In the genomic region with DNA sequence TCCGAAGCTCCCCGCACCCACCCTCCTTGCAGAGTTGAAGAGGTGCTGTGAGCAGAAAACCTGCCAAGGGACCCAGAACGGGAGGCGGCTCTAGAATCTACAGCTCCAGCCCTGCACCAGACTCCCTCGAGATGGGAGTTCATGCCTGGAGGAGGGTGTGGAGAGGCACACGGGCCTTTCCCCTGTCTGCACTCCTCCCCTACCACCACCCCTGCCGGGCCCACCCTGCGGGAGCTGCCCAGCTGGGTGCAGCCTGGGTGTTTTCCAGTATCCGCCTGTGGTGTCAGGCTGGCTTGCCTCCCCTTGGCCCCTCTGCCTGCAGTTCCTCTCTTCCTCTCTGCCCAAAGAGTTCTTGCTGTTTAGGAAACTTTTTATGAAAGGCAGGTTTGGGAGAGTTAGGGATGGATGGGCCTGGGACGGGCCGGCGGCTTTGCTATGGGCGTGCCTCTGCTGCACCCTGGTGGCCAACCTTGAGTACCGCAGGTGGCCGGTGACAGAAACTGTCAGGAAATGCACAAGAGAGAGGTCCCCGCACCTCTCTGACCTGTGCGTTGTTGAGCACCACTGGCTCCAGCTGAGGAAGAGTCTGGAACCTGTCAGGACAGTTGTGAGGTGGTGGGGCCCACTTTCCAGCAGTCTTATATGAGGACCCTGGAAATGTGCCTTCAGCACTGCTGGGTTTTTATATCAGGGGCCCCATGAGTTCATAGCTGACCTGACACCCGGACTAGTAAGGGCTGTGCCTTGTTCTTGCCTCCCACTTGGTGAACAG, we compare ENCODE assay signal across 7 cellular contexts.
DNase-seq lines count a peak whose midpoint lies in the region; ATAC-seq and TF ChIP-seq lines count a peak whose summit lies in the region.

No MANE protein-coding gene starts in this region.

- DNase-seq in Karpas-422 (peak; percentile 84), T-cell (peak in 33 of 34 experiments; percentile 42 to 78 (median 64)), adipocyte (ENCODE audit: low read depth) (peak; percentile 88), left ventricle myocardium inferior (peak; percentile 77), retinal pigment epithelial cell (ENCODE audit: low read depth) (no peak)

- 0 out of 2 replicates have a peak, but pooled peaks cover 3% of the 10 kb centered on the region for H4K20me1 ChIP-seq in Karpas-422 (ENCODE audit: insufficient read depth, low read depth, low read length)

- H3K79me2 ChIP-seq in Karpas-422 (ENCODE audit: low read length) = no peaks in the 10 kb centered on the region

- peak overlapping the region; percentile 89 for H3K27ac Mint-ChIP-seq in T-cell

- intact Hi-C loops in left ventricle myocardium inferior (cut with micrococcal nuclease) = loop anchor here (5.0 kb wide), 2 partner anchors 63 to 163 kb away; no protein-coding TSS in a partner anchor

- no peaks in the 10 kb centered on the region for H3K27me3 Mint-ChIP-seq in T-cell

- H3K27ac ChIP-seq in Karpas-422 (ENCODE audit: low read length) (peak overlapping the region; percentile 38), left ventricle myocardium inferior (replicated peaks) (peak overlapping the region; percentile 21)

- no peak overlapping the region for H3K4me3 ChIP-seq in GM12875 (ENCODE audit: low read depth, low read length)
- no peak overlapping the region for H3K4me3 ChIP-seq in Karpas-422 (ENCODE audit: low read length)
- H3K4me3 ChIP-seq in adipocyte (ENCODE audit: low read length) = no peak overlapping the region
- no peak overlapping the region for H3K4me3 ChIP-seq in left ventricle myocardium inferior
- no peak overlapping the region for H3K4me3 ChIP-seq in retinal pigment epithelial cell (ENCODE audit: low read length)

- no peak overlapping the region for H2AFZ ChIP-seq in Karpas-422 (ENCODE audit: low read length)

- no peaks in the 10 kb centered on the region for H3K9me3 Mint-ChIP-seq in T-cell

- no peaks in the 10 kb centered on the region for H3K9me2 ChIP-seq in Karpas-422 (replicated peaks; ENCODE audit: insufficient read depth, low read length)

- no peak overlapping the region for H3K4me3 Mint-ChIP-seq in T-cell

- H3K9ac ChIP-seq in Karpas-422 (ENCODE audit: low read length) (no peak overlapping the region), adipocyte (ENCODE audit: low read length) (no peak overlapping the region)

- H3K36me3 ChIP-seq in Karpas-422 (ENCODE audit: insufficient read depth, low read length) (peaks cover 28% of the 10 kb centered on the region), adipocyte (ENCODE audit: control insufficient read depth, insufficient read depth, low read length, severe bottlenecking) (peaks cover 83% of the 10 kb centered on the region), left ventricle myocardium inferior (peaks cover 53% of the 10 kb centered on the region)

- CTCF ChIA-PET in T-cell (lab: Charles Lee) = interaction anchor here (0.5 to 3.4 kb wide), 9 partner anchors 64 to 170 kb away, joined by 3 to 19 read pairs (median 4); no protein-coding TSS in a partner anchor

- peaks cover 26% of the 10 kb centered on the region for H3K4me1 ChIP-seq in Karpas-422 (ENCODE audit: low read length)
- H3K4me1 ChIP-seq in adipocyte (ENCODE audit: control insufficient read depth, insufficient read depth, low read length) = peaks cover 10% of the 10 kb centered on the region
- peaks cover 25% of the 10 kb centered on the region for H3K4me1 ChIP-seq in left ventricle myocardium inferior

- no peak overlapping the region for H3K4me2 ChIP-seq in Karpas-422 (ENCODE audit: low read depth, low read length, poor library complexity, severe bottlenecking)

- H3K36me3 Mint-ChIP-seq in T-cell = peaks cover 18% of the 10 kb centered on the region

- peaks cover 20 to 30% (median 26%) of the 10 kb centered on the region in 3 donors for H3K4me1 Mint-ChIP-seq in T-cell

- no peaks in the 10 kb centered on the region for H3K27me3 ChIP-seq in Karpas-422 (ENCODE audit: low read length)
- H3K27me3 ChIP-seq in adipocyte (replicated peaks; ENCODE audit: control insufficient read depth, insufficient read depth, low read length) = no peaks in the 10 kb centered on the region
- H3K27me3 ChIP-seq in left ventricle myocardium inferior (ENCODE audit: low read depth) = no peaks in the 10 kb centered on the region

- TF ChIP-seq CTCF in GM12875 (IDR thresholded peaks at IDR 0.05; ENCODE audit: borderline replicate concordance, insufficient read depth, low read depth, low read length) (peak; percentile 93), left ventricle myocardium inferior (IDR thresholded peaks at IDR 0.05; ENCODE audit: borderline replicate concordance) (peak; percentile 99), retinal pigment epithelial cell (conservative IDR thresholded peaks at IDR 0.05; ENCODE audit: low read depth, low read length) (peak; percentile 89)

- ATAC-seq in T-cell (replicated peaks in 1 of 4) (peak; percentile 64 to 74 (median 70)), HG02938 (IDR thresholded peaks at IDR 0.05; ENCODE audit: unreplicated experiment) (no peak)

- POLR2A ChIA-PET in T-cell (lab: Charles Lee) = interaction anchor here in 1 of 2 donors (0.6 kb wide), 1 partner anchor 28 kb away, joined by 3 read pairs; no protein-coding TSS in a partner anchor

- H3K9me3 ChIP-seq in Karpas-422 (ENCODE audit: low read length) (no peaks in the 10 kb centered on the region), adipocyte (ENCODE audit: control insufficient read depth, low read length) (no peaks in the 10 kb centered on the region), left ventricle myocardium inferior (replicated peaks) (no peaks in the 10 kb centered on the region)
